Comparison of ENCODE assay signal across 10 cellular contexts in the genomic region with DNA sequence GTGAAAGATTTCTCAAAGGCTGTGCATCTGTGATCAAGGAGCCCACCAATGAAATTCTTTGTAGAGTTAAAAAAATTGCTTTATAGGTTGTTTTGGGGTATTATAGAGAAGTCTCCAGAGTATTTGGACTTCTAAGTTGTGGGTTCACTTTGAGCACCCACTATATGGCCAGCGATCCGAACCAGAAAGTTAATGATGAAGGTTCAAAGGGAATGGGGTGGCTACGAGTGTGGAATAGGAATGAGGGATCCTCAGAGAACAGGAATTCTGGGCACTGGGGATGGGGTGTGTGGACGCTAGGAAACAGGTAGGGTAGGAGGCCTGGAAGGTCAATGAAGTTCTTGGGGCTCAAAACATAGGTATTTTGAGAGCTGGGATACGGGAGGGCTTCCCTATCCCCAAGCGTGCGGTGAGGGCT. TPM values are rescaled to one million over a fixed set of nuclear protein-coding genes. Genes with fewer than 3 reads are reported as not detected.
A peak's percentile ranks its signal among the peaks of the same experiment; 100 is the strongest.
DNase-seq lines count a peak whose midpoint lies in the region.
"Had no signal": no experiment of that assay in that cellular context is flagged by ENCODE, and none has a peak within 500 bp of the region (broad histone marks: within the 10 kb centered on the region; RNA-seq: fewer than 3 reads in every experiment).

No MANE protein-coding gene starts in this region.

- POLR2A ChIA-PET in CD4-positive, alpha-beta memory T cell (lab: Charles Lee; ENCODE audit: partially characterized antibody), result interaction anchor here (1.0 to 1.5 kb wide), 3 partner anchors 19 to 22 kb away, joined by 3 to 10 read pairs (median 3); no protein-coding TSS in a partner anchor

- peak overlapping the region; percentile 76 to 94 (median 91) for H3K27ac Mint-ChIP-seq in CD4-positive, alpha-beta memory T cell

- H3K27me3 ChIP-seq in CD4-positive, alpha-beta memory T cell (ENCODE audit: insufficient read depth, low read length), result no peaks in the 10 kb centered on the region
- H3K27me3 ChIP-seq in NT2/D1 (ENCODE audit: insufficient read depth, insufficient read length) (peaks cover 4% of the 10 kb centered on the region), endocrine pancreas (ENCODE audit: control insufficient read depth, insufficient read depth, low read length) (no peaks in the 10 kb centered on the region), neuron (ENCODE audit: insufficient read depth, low read length) (peaks cover 25% of the 10 kb centered on the region)

- no peaks in the 10 kb centered on the region for H3K9me3 ChIP-seq in CD4-positive, alpha-beta memory T cell (ENCODE audit: control insufficient read depth in 1 of 2, low read length in 2 of 2)
- H3K9me3 ChIP-seq in NT2/D1 (ENCODE audit: insufficient read depth, low read length) (no peaks in the 10 kb centered on the region), endocrine pancreas (ENCODE audit: control insufficient read depth, low read length) (no peaks in the 10 kb centered on the region), neuron (ENCODE audit: low read length) (no peaks in the 10 kb centered on the region)

- no peak for DNase-seq in CD4-positive, alpha-beta memory T cell
- DNase-seq in NT2/D1 (ENCODE audit: low read depth, low spot score) (no peak), NCI-H446 (lab: John Stamatoyannopoulos, UW) (no peak), NCI-H2171 (lab: John Stamatoyannopoulos, UW) (no peak), D341Med (ENCODE audit: low spot score) (no peak)
- DNase-seq in stimulated activated naive CD4-positive, alpha-beta T cell (lab: John Stamatoyannopoulos, UW), result no peak

- H2AFZ ChIP-seq in neuron (ENCODE audit: low read depth, low read length), result no peak overlapping the region

- peak overlapping the region; percentile 86 for H3K9ac ChIP-seq in NT2/D1 (ENCODE audit: insufficient read length, low read depth)
- peak overlapping the region; percentile 68 for H3K9ac ChIP-seq in endocrine pancreas (ENCODE audit: control insufficient read depth, insufficient read depth, low read length)

- H3K4me1 Mint-ChIP-seq in CD4-positive, alpha-beta memory T cell, result peaks cover 25 to 40% (median 33%) of the 10 kb centered on the region in 4 donors

- CTCF ChIA-PET in CD4-positive, alpha-beta memory T cell (lab: Charles Lee; ENCODE audit: partially characterized antibody), result interaction anchor here (0.7 to 0.9 kb wide), 2 partner anchors 20 to 118 kb away, joined by 3 read pairs; no protein-coding TSS in a partner anchor

- no peaks in the 10 kb centered on the region for H3K36me3 ChIP-seq in CD4-positive, alpha-beta memory T cell (ENCODE audit: insufficient read depth, low read length)
- H3K36me3 ChIP-seq in NT2/D1 (ENCODE audit: insufficient read depth, insufficient read length, low read length) (peaks cover 24% of the 10 kb centered on the region), endocrine pancreas (ENCODE audit: control insufficient read depth, insufficient read depth, low read length) (no peaks in the 10 kb centered on the region), neuron (ENCODE audit: insufficient read depth, low read length) (no peaks in the 10 kb centered on the region)

- intact Hi-C loops in CD4-positive, alpha-beta memory T cell (cut with micrococcal nuclease), result loop anchor here (1.0 to 10.0 kb wide), 6 partner anchors 23 to 337 kb away; partner anchors contain the start of genes CAMSAP1, DNLZ, SEC16A and TMEM250

- peak overlapping the region; percentile 50 to 57 for H3K4me3 ChIP-seq in CD4-positive, alpha-beta memory T cell (ENCODE audit: low read length in 2 of 2)
- H3K4me3 ChIP-seq in NT2/D1 (ENCODE audit: insufficient read length, low read depth) (peak overlapping the region; percentile 88), endocrine pancreas (ENCODE audit: control insufficient read depth, insufficient read depth, low read length) (peak overlapping the region; percentile 75), neuron (ENCODE audit: low read length) (peak overlapping the region; percentile 81)

- peaks cover 35% of the 10 kb centered on the region for H3K4me1 ChIP-seq in CD4-positive, alpha-beta memory T cell (ENCODE audit: insufficient read depth, low read length)
- H3K4me1 ChIP-seq in NT2/D1 (ENCODE audit: insufficient read depth, insufficient read length) (peaks cover 44% of the 10 kb centered on the region), endocrine pancreas (ENCODE audit: control insufficient read depth, insufficient read depth, low read length) (peaks cover 27% of the 10 kb centered on the region), neuron (ENCODE audit: insufficient read depth, low read length) (peaks cover 29% of the 10 kb centered on the region)

- peaks cover 0 to 8% of the 10 kb centered on the region in 2 donors for H3K36me3 Mint-ChIP-seq in CD4-positive, alpha-beta memory T cell

- H3K27me3 Mint-ChIP-seq in CD4-positive, alpha-beta memory T cell, result no peaks in the 10 kb centered on the region

- no peaks in the 10 kb centered on the region for H3K9me3 Mint-ChIP-seq in CD4-positive, alpha-beta memory T cell

- peak overlapping the region; percentile 32 for H3K27ac ChIP-seq in CD4-positive, alpha-beta memory T cell (ENCODE audit: low read depth, low read length)

- H3K4me3 Mint-ChIP-seq in CD4-positive, alpha-beta memory T cell, result peak overlapping the region; percentile 91 to 97 (median 94)

RNA-seq across cellular contexts. Expression of gene QSOX2, which starts 0.8 kb away (rescaled TPM):
- total RNA-seq in CD4-positive, alpha-beta memory T cell, result 10 to 100 TPM; 14.8 to 15.0 TPM
- polyA plus RNA-seq in CD4-positive, alpha-beta memory T cell, result under 1 TPM; 0.35 to 0.87 TPM

RNA-seq across cellular contexts. Expression of gene LHX3, which starts 39.9 kb away (rescaled TPM):
- total RNA-seq in CD4-positive, alpha-beta memory T cell, result not detected
- polyA plus RNA-seq in CD4-positive, alpha-beta memory T cell, result not detected
- total RNA-seq: myocyte, RPMI7951 had no signal

RNA-seq across cellular contexts. Expression of gene CCDC187, which starts 59.1 kb away (rescaled TPM):
- not detected for total RNA-seq in CD4-positive, alpha-beta memory T cell
- polyA plus RNA-seq in CD4-positive, alpha-beta memory T cell, result not detected
- total RNA-seq: myocyte, RPMI7951 had no signal
